Comparison of ENCODE assay signal across 1 cellular context in the genomic region with DNA sequence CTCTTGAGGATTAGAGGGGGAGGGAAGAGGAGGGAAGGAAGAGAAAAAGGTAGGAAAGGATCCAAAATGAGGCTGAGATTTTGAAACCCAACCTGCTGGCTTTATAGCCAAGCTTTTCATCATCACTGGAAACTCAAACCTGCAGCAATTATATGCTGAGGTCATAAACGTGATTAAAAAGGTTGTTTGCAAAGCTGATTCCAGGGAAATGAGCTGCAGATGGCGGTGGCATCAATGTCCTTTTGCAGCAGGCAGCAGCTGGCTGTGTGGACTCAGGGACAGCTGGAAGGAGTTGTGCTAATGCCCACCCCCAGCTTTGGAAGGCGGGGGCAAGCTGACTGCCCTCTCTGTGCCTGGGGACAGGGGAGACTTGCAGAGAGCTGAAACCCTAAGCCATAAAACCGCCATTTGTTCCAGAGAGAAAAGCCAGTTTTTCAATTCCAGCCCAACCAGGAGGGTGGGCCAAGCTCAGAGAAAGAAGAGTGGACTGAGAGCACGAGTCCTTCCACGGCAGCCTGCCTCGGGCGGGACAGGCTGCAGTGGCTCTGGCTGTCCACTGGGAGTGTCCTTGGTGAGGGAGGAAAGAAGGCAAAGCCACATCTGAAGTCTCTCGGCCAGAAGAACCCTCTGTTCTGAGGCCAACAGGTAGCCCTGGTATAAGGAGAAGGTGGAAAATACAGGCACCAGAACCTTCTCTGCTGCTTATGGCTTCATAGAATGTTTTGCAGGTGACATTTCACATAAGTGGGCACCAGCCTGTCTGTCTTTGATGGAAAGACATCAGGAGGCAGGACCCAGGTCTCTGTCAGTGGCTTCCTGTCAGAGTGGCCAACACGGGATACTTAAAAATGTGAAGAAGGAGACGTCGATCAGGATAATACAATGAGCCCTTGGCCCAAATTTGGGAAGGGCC.
TF ChIP-seq lines count a peak whose summit lies in the region.

No MANE protein-coding gene starts in this region.

TF ChIP-seq in HCT116, 20 proteins besides CTCF, POLR2A, EP300 and RAD21 (continued from another document):
- TF ChIP-seq, protein P1, sequence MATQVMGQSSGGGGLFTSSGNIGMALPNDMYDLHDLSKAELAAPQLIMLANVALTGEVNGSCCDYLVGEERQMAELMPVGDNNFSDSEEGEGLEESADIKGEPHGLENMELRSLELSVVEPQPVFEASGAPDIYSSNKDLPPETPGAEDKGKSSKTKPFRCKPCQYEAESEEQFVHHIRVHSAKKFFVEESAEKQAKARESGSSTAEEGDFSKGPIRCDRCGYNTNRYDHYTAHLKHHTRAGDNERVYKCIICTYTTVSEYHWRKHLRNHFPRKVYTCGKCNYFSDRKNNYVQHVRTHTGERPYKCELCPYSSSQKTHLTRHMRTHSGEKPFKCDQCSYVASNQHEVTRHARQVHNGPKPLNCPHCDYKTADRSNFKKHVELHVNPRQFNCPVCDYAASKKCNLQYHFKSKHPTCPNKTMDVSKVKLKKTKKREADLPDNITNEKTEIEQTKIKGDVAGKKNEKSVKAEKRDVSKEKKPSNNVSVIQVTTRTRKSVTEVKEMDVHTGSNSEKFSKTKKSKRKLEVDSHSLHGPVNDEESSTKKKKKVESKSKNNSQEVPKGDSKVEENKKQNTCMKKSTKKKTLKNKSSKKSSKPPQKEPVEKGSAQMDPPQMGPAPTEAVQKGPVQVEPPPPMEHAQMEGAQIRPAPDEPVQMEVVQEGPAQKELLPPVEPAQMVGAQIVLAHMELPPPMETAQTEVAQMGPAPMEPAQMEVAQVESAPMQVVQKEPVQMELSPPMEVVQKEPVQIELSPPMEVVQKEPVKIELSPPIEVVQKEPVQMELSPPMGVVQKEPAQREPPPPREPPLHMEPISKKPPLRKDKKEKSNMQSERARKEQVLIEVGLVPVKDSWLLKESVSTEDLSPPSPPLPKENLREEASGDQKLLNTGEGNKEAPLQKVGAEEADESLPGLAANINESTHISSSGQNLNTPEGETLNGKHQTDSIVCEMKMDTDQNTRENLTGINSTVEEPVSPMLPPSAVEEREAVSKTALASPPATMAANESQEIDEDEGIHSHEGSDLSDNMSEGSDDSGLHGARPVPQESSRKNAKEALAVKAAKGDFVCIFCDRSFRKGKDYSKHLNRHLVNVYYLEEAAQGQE (IDR thresholded peaks at IDR 0.05; ENCODE audit: low read depth): no peak
